2 cellular contexts compared by ENCODE assay signal in genomic region chr16:88805340-88805715, GRCh38.
TF ChIP-seq lines count a peak whose summit lies in the region.

No MANE protein-coding gene starts in this region.

TF ChIP-seq in WTC11, 78 proteins besides CTCF, POLR2A, EP300 and RAD21:
- TF ChIP-seq ZNF232 (CRISPR knock-in tag; IDR thresholded peaks at IDR 0.05), result no peak
- no peak for TF ChIP-seq JUN (CRISPR knock-in tag; IDR thresholded peaks at IDR 0.05)
- TF ChIP-seq ZBTB21 (CRISPR knock-in tag; IDR thresholded peaks at IDR 0.05; ENCODE audit: borderline replicate concordance), result no peak
- TF ChIP-seq AR (CRISPR knock-in tag; IDR thresholded peaks at IDR 0.05), result no peak
- no peak for TF ChIP-seq NR2C2 (CRISPR knock-in tag; IDR thresholded peaks at IDR 0.05)
- TF ChIP-seq RELA (CRISPR knock-in tag; IDR thresholded peaks at IDR 0.05; ENCODE audit: borderline replicate concordance), result no peak
- no peak for TF ChIP-seq ZNF121 (CRISPR knock-in tag; IDR thresholded peaks at IDR 0.05)
- TF ChIP-seq MLX (CRISPR knock-in tag; IDR thresholded peaks at IDR 0.05), result no peak
- TF ChIP-seq GABPB1 (CRISPR knock-in tag; IDR thresholded peaks at IDR 0.05), result no peak
- TF ChIP-seq, protein P1, sequence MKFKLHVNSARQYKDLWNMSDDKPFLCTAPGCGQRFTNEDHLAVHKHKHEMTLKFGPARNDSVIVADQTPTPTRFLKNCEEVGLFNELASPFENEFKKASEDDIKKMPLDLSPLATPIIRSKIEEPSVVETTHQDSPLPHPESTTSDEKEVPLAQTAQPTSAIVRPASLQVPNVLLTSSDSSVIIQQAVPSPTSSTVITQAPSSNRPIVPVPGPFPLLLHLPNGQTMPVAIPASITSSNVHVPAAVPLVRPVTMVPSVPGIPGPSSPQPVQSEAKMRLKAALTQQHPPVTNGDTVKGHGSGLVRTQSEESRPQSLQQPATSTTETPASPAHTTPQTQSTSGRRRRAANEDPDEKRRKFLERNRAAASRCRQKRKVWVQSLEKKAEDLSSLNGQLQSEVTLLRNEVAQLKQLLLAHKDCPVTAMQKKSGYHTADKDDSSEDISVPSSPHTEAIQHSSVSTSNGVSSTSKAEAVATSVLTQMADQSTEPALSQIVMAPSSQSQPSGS (CRISPR knock-in tag; IDR thresholded peaks at IDR 0.05; ENCODE audit: borderline replicate concordance, low read depth), result no peak
- TF ChIP-seq, protein P2, sequence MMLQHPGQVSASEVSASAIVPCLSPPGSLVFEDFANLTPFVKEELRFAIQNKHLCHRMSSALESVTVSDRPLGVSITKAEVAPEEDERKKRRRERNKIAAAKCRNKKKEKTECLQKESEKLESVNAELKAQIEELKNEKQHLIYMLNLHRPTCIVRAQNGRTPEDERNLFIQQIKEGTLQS (CRISPR knock-in tag; conservative IDR thresholded peaks at IDR 0.05), result no peak
- TF ChIP-seq TCF7 (CRISPR knock-in tag; IDR thresholded peaks at IDR 0.05; ENCODE audit: low read depth), result no peak
- no peak for TF ChIP-seq NFE2L1 (CRISPR knock-in tag; IDR thresholded peaks at IDR 0.05)
- no peak for TF ChIP-seq OVOL2 (CRISPR knock-in tag; IDR thresholded peaks at IDR 0.05; ENCODE audit: borderline replicate concordance)
- TF ChIP-seq TEAD1 (CRISPR knock-in tag; IDR thresholded peaks at IDR 0.05), result no peak
- no peak for TF ChIP-seq ZNF263 (CRISPR knock-in tag; IDR thresholded peaks at IDR 0.05; ENCODE audit: low read depth)

TF ChIP-seq in HepG2, 621 proteins besides CTCF, POLR2A, EP300 and RAD21:
- TF ChIP-seq BRD4 (CRISPR knock-in tag; IDR thresholded peaks at IDR 0.05) (0 out of 2 replicates have a peak, but pooled peaks have one; percentile 9), ZNF574 (CRISPR knock-in tag; IDR thresholded peaks at IDR 0.05) (0 out of 2 replicates have a peak, but pooled peaks have one; percentile 19), NFKB2 (CRISPR knock-in tag; IDR thresholded peaks at IDR 0.05; ENCODE audit: borderline replicate concordance) (no peak), HNRNPH1 (optimal IDR thresholded peaks at IDR 0.05; ENCODE audit: low read depth, low read length) (no peak), AKAP8 (CRISPR knock-in tag; IDR thresholded peaks at IDR 0.05) (0 out of 2 replicates have a peak, but pooled peaks have one; percentile 14), ZNF780A (CRISPR knock-in tag; IDR thresholded peaks at IDR 0.05) (0 out of 2 replicates have a peak, but pooled peaks have one; percentile 15), MAZ (IDR thresholded peaks at IDR 0.05; ENCODE audit: borderline replicate concordance, low read depth, low read length) (no peak), MAZ (CRISPR knock-in tag; IDR thresholded peaks at IDR 0.05; ENCODE audit: low read depth) (0 out of 2 replicates have a peak, but pooled peaks have one; percentile 11)
